ENCODE assay signal across 30 cellular contexts in the genomic region with DNA sequence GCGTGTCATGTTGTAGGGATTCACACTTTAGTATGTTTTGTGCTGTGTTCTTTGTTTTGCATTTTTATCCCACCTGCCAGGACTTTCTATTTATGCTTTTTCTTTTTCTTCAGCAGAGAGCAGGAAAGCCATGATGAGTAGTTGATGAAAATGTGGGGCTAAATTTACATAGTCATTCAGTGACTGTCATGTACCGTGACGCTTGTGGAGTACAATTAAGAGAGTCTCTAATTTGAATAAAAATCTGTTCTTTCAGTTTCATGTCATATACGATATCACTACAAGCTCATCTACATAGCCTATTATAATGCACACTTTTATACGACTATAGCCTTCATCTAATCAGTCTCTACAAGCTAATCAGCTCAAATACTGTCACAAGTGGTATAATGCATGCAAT.
DNase-seq lines count a peak whose midpoint lies in the region; ATAC-seq, FAIRE-seq and TF ChIP-seq lines count a peak whose summit lies in the region.
"Had no signal": no experiment of that assay in that cellular context is flagged by ENCODE, and none has a peak within 500 bp of the region (broad histone marks: within the 10 kb centered on the region; RNA-seq: fewer than 3 reads in every experiment).

No MANE protein-coding gene starts in this region.

- H3K79me2 ChIP-seq in GM23248 (ENCODE audit: insufficient read depth) = no peaks in the 10 kb centered on the region

- no peaks in the 10 kb centered on the region for H3K36me3 Mint-ChIP-seq in HFFc6 (ENCODE audit: low read depth)
- H3K36me3 Mint-ChIP-seq: activated CD8-positive, alpha-beta memory T cell treated with anti-CD3 and anti-CD28 coated beads, Interleukin-2, amount 10 ng/mL, durations not matched to agents 7 days and 5 days; activated naive CD4-positive, alpha-beta T cell treated with anti-CD3 and anti-CD28 coated beads, Interleukin-2, amount 10 ng/mL, durations not matched to agents 7 days and 5 days; CD8-positive, alpha-beta memory T cell; memory B cell; type B pancreatic cell had no signal

- H3K9ac ChIP-seq in GM23248 = no peak overlapping the region
- H3K9ac ChIP-seq: KMS-11 had no signal

- DNase-seq in GM12891 (ENCODE audit: insufficient read length, low spot score) (no peak), NCI-H526 treated with DMSO at 0.1 percent for 48 hours (lab: John Stamatoyannopoulos, UW) (peak; percentile 69), psoas muscle (no peak), EL (no peak), HFFc6 (no peak), GM23248 (no peak)
- DNase-seq: activated CD4-positive, alpha-beta T cell treated with anti-CD3 and anti-CD28 coated beads, Interleukin-2, amount 10 ng/mL, durations not matched to agents 7 days and 5 days; activated CD8-positive, alpha-beta memory T cell treated with anti-CD3 and anti-CD28 coated beads, Interleukin-2, amount 10 ng/mL, durations not matched to agents 7 days and 5 days; activated naive CD4-positive, alpha-beta T cell treated with anti-CD3 and anti-CD28 coated beads, Interleukin-2, amount 10 ng/mL, durations not matched to agents 7 days and 5 days; activated T-cell treated with anti-CD3 and anti-CD28 coated beads, Interleukin-2, amount 50 U/mL, for 72 hours; amniotic stem cell; CD8-positive, alpha-beta memory T cell; colonic mucosa; DMS53; foreskin melanocyte; GF-D8; left cardiac atrium; NCI-H187 treated with DMSO at 0.1 percent for 48 hours; NCI-H524 treated with DMSO at 0.1 percent for 48 hours; stimulated activated CD8-positive, alpha-beta memory T cell treated with anti-CD3 and anti-CD28 coated beads, Interleukin-4, amount 100 ng/mL, for 48 hours had no signal

- no peak for FAIRE-seq in GM12891 (lab: Jason Lieb, UNC)
- FAIRE-seq: A549 had no signal

- no peaks in the 10 kb centered on the region for H3K27me3 ChIP-seq in psoas muscle (ENCODE audit: insufficient read depth in 3 of 3, low read length in 2 of 3)
- peaks cover 37% of the 10 kb centered on the region for H3K27me3 ChIP-seq in GM23248 (replicated peaks; ENCODE audit: insufficient read depth)
- H3K27me3 ChIP-seq: colonic mucosa, esophagus muscularis mucosa, neutrophil had no signal

- ATAC-seq in GM18909 (IDR thresholded peaks at IDR 0.05; ENCODE audit: poor library complexity, unreplicated experiment) (peak; percentile 53), HG02938 (IDR thresholded peaks at IDR 0.05; ENCODE audit: unreplicated experiment) (peak; percentile 91), psoas muscle (no peak)
- ATAC-seq: A549; activated CD8-positive, alpha-beta memory T cell treated with anti-CD3 and anti-CD28 coated beads, Interleukin-2, amount 10 ng/mL, durations not matched to agents 7 days and 5 days; HCT116; left cardiac atrium had no signal

- 89 to 94% (median 92%) methylated on average over 5 of the region's 5 CpGs for WGBS in psoas muscle, 3 donors
- WGBS in GM23248 (ENCODE audit: low coverage in 1 of 2, low lambda C conversion rate in 2 of 2, missing lambda C conversion rate in 2 of 2), 2 experiments = 63 to 72% methylated on average over 5 of the region's 5 CpGs

- TF ChIP-seq POLR2A in GM12891 (IDR thresholded peaks at IDR 0.05; ENCODE audit: low read depth, low read length) = no peak

- no peak overlapping the region for H2AFZ ChIP-seq in GM23248

- TF ChIP-seq CTCF in psoas muscle (IDR thresholded peaks at IDR 0.05) (no peak), HFFc6 (IDR thresholded peaks at IDR 0.05) (no peak)

- H3K27ac ChIP-seq in psoas muscle (no peak overlapping the region), GM23248 (no peak overlapping the region)
- H3K27ac ChIP-seq: A549, colonic mucosa, esophagus muscularis mucosa, KMS-11, neutrophil, RWPE1 had no signal

- no peaks in the 10 kb centered on the region for H4K20me1 ChIP-seq in GM23248 (ENCODE audit: insufficient read depth)

- no peaks in the 10 kb centered on the region for H3K4me1 Mint-ChIP-seq in HFFc6 (ENCODE audit: low read depth)
- H3K4me1 Mint-ChIP-seq: activated CD4-positive, alpha-beta T cell treated with anti-CD3 and anti-CD28 coated beads, Interleukin-2, amount 10 ng/mL, durations not matched to agents 7 days and 5 days; activated CD8-positive, alpha-beta memory T cell treated with anti-CD3 and anti-CD28 coated beads, Interleukin-2, amount 10 ng/mL, durations not matched to agents 7 days and 5 days; activated naive CD4-positive, alpha-beta T cell treated with anti-CD3 and anti-CD28 coated beads, Interleukin-2, amount 10 ng/mL, durations not matched to agents 7 days and 5 days; memory B cell had no signal

- H3K4me1 ChIP-seq in psoas muscle = no peaks in the 10 kb centered on the region
- H3K4me1 ChIP-seq in GM23248 (ENCODE audit: insufficient read depth) = no peaks in the 10 kb centered on the region
- H3K4me1 ChIP-seq: A549, colonic mucosa, esophagus muscularis mucosa had no signal

- H3K9me3 ChIP-seq in psoas muscle (no peaks in the 10 kb centered on the region), GM23248 (ENCODE audit: low read depth) (no peaks in the 10 kb centered on the region)
- H3K9me3 ChIP-seq: A549, colonic mucosa, esophagus muscularis mucosa, neutrophil had no signal

- no peak overlapping the region for H3K4me2 ChIP-seq in GM23248 (ENCODE audit: unreplicated experiment)
- H3K4me2 ChIP-seq: A549, KMS-11 had no signal

- H3K4me3 Mint-ChIP-seq in HFFc6 = no peak overlapping the region
- H3K4me3 Mint-ChIP-seq: activated CD4-positive, alpha-beta T cell treated with anti-CD3 and anti-CD28 coated beads, Interleukin-2, amount 10 ng/mL, durations not matched to agents 7 days and 5 days; activated CD8-positive, alpha-beta memory T cell treated with anti-CD3 and anti-CD28 coated beads, Interleukin-2, amount 10 ng/mL, durations not matched to agents 7 days and 5 days; activated naive CD4-positive, alpha-beta T cell treated with anti-CD3 and anti-CD28 coated beads, Interleukin-2, amount 10 ng/mL, durations not matched to agents 7 days and 5 days; activated T-cell treated with anti-CD3 and anti-CD28 coated beads, Interleukin-2, amount 50 U/mL, for 72 hours; CD8-positive, alpha-beta memory T cell; memory B cell; type B pancreatic cell had no signal

- no peaks in the 10 kb centered on the region for H3K9me3 Mint-ChIP-seq in HFFc6
- H3K9me3 Mint-ChIP-seq: activated CD4-positive, alpha-beta T cell treated with anti-CD3 and anti-CD28 coated beads, Interleukin-2, amount 10 ng/mL, durations not matched to agents 7 days and 5 days; activated naive CD4-positive, alpha-beta T cell treated with anti-CD3 and anti-CD28 coated beads, Interleukin-2, amount 10 ng/mL, durations not matched to agents 7 days and 5 days; activated T-cell treated with anti-CD3 and anti-CD28 coated beads, Interleukin-2, amount 50 U/mL, for 72 hours; CD8-positive, alpha-beta memory T cell; type B pancreatic cell had no signal

- H3K27me3 Mint-ChIP-seq in HFFc6 (ENCODE audit: insufficient read depth) = peaks cover 13% of the 10 kb centered on the region

- H3K27ac Mint-ChIP-seq in HFFc6 = no peak overlapping the region
- H3K27ac Mint-ChIP-seq: activated CD4-positive, alpha-beta T cell treated with anti-CD3 and anti-CD28 coated beads, Interleukin-2, amount 10 ng/mL, durations not matched to agents 7 days and 5 days; activated CD8-positive, alpha-beta memory T cell treated with anti-CD3 and anti-CD28 coated beads, Interleukin-2, amount 10 ng/mL, durations not matched to agents 7 days and 5 days; activated naive CD4-positive, alpha-beta T cell treated with anti-CD3 and anti-CD28 coated beads, Interleukin-2, amount 10 ng/mL, durations not matched to agents 7 days and 5 days; activated T-cell treated with anti-CD3 and anti-CD28 coated beads, Interleukin-2, amount 50 U/mL, for 72 hours; CD8-positive, alpha-beta memory T cell; memory B cell; type B pancreatic cell had no signal

- no peaks in the 10 kb centered on the region for H3F3A ChIP-seq in GM23248 (ENCODE audit: insufficient read depth)

- H3K9me2 ChIP-seq in GM23248 (ENCODE audit: insufficient read depth) = no peaks in the 10 kb centered on the region

- in situ Hi-C loops in GM23248 (cut with MboI) = no loop called here

- intact Hi-C loops in psoas muscle (cut with DNase I) = no loop called here

- H3K4me3 ChIP-seq in psoas muscle (no peak overlapping the region), GM23248 (no peak overlapping the region)
- H3K4me3 ChIP-seq: A549, colonic mucosa, esophagus muscularis mucosa had no signal

- H3K36me3 ChIP-seq in psoas muscle (ENCODE audit: insufficient read depth in 1 of 2, low read depth in 1 of 2) (no peaks in the 10 kb centered on the region), GM23248 (ENCODE audit: low read depth) (no peaks in the 10 kb centered on the region)
- H3K36me3 ChIP-seq: colonic mucosa, esophagus muscularis mucosa, neutrophil had no signal

TF ChIP-seq in GM12891, 5 proteins besides CTCF, POLR2A, EP300 and RAD21:
- TF ChIP-seq POLR2AphosphoS5 (IDR thresholded peaks at IDR 0.05; ENCODE audit: low read depth, low read length) (no peak), PAX5 (IDR thresholded peaks at IDR 0.05; ENCODE audit: insufficient read depth, low read length, severe bottlenecking) (peak; percentile 79)

Comparison
In these comparisons a context has a peak if more than half of its experiments do, and no peak if none do; other contexts are left out.
1. ATAC-seq: peak in GM18909 (single experiment) and HG02938 (single experiment); none in psoas muscle (0 of 4).